ENCODE assay signal across 36 cellular contexts in the genomic region with DNA sequence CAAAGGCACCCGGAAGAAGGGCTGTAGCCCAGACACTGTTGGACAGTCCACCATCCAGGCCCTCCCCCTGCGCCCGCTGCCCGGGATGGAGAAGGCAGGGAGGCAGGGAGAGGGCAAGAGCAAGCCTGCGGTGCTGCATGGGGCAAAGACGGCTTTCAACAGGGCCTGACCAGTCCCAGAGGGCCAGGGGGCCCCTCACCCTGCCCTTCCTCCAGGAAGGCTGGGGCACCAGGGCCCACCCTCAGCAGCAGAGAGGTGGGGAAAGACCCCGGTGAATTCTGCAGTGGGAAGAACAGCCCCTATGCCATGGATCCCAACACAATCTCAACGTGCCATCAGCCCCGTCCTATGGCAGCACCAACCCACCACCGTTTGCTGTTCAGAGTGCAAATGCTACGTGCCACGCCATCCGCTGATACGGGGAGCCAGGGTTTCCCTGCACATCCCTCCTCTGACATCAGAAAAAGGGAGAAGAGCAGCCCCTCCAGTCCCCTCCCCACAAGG. TPM values are rescaled to one million over a fixed set of nuclear protein-coding genes. Genes with fewer than 3 reads are reported as not detected.
"Had no signal": no experiment of that assay in that cellular context is flagged by ENCODE, and none has a peak within 500 bp of the region (broad histone marks: within the 10 kb centered on the region; RNA-seq: fewer than 3 reads in every experiment).

No MANE protein-coding gene starts in this region.

- H3K4me2 ChIP-seq: smooth muscle cell had no signal

- H3K9me3 Mint-ChIP-seq: naive thymus-derived CD8-positive, alpha-beta T cell; nephron progenitor cell; stimulated activated naive CD8-positive, alpha-beta T cell treated with anti-CD3 and anti-CD28 coated beads, Interleukin-15, amount 100 ng/mL, for 72 hours had no signal

- ATAC-seq: left colon; lower lobe of right lung; naive thymus-derived CD8-positive, alpha-beta T cell; sciatic nerve; stimulated activated naive CD8-positive, alpha-beta T cell treated with anti-CD3 and anti-CD28 coated beads, Interleukin-15, amount 100 ng/mL, for 72 hours had no signal

- H3K27me3 ChIP-seq: esophagus squamous epithelium, heart right ventricle, pancreas, tibial artery, upper lobe of left lung had no signal

- FAIRE-seq: colon, endothelial cell of umbilical vein, islet of Langerhans, pancreas, urothelium cell line had no signal

- DNase-seq: cerebellar nuclear complex; effector CD8-positive, alpha-beta T cell; esophagus squamous epithelium; foreskin melanocyte; glutamatergic neuron; heart right ventricle; hippocampal formation; kidney glomerular epithelial cell; left colon; lower lobe of right lung; naive thymus-derived CD8-positive, alpha-beta T cell; nephron progenitor cell; occipital lobe; retina; stimulated activated CD4-positive, alpha-beta T cell treated with anti-CD3 and anti-CD28 coated beads, Interleukin-12 subunit alpha, Interleukin-12 subunit beta, amount 100 ng/mL, for 4 hours; stimulated activated CD4-positive, alpha-beta T cell treated with anti-CD3 and anti-CD28 coated beads, Interleukin-1b, Interleukin-23, amount 100 ng/mL, for 48 hours; stimulated activated CD4-positive, alpha-beta T cell treated with anti-CD3 and anti-CD28 coated beads, Interleukin-4, amount 100 ng/mL, for 1 hour; stimulated activated CD8-positive, alpha-beta memory T cell treated with anti-CD3 and anti-CD28 coated beads, Interleukin-4, amount 100 ng/mL, for 48 hours; stimulated activated naive CD4-positive, alpha-beta T cell; stimulated activated naive CD8-positive, alpha-beta T cell treated with anti-CD3 and anti-CD28 coated beads, Interleukin-15, amount 100 ng/mL, for 72 hours; tibial artery; upper lobe of left lung had no signal

- H3K27me3 Mint-ChIP-seq: naive thymus-derived CD8-positive, alpha-beta T cell; stimulated activated naive CD8-positive, alpha-beta T cell treated with anti-CD3 and anti-CD28 coated beads, Interleukin-15, amount 100 ng/mL, for 72 hours had no signal

- H3K4me1 Mint-ChIP-seq: stimulated activated naive CD8-positive, alpha-beta T cell treated with anti-CD3 and anti-CD28 coated beads, Interleukin-15, amount 100 ng/mL, for 72 hours had no signal

- H3K9me3 ChIP-seq: esophagus squamous epithelium, heart right ventricle, lower lobe of right lung, pancreas, tibial artery, upper lobe of left lung had no signal

- H3K4me3 Mint-ChIP-seq: naive thymus-derived CD8-positive, alpha-beta T cell; nephron progenitor cell; stimulated activated naive CD8-positive, alpha-beta T cell treated with anti-CD3 and anti-CD28 coated beads, Interleukin-15, amount 100 ng/mL, for 72 hours had no signal

- H3K27ac ChIP-seq: esophagus squamous epithelium, lower lobe of right lung, pancreas, upper lobe of left lung had no signal

- H3K4me3 ChIP-seq: esophagus squamous epithelium, heart right ventricle, lower lobe of right lung, pancreas, smooth muscle cell, tibial artery, upper lobe of left lung had no signal

RNA-seq across cellular contexts. Expression of gene BANF2, which starts 58.8 kb away (rescaled TPM):
- total RNA-seq: endothelial cell of umbilical vein; epithelial cell of proximal tubule; esophagus squamous epithelium; heart right ventricle; left colon; left ventricle myocardium superior; lower lobe of right lung; mesenteric fat pad; myocyte; naive thymus-derived CD8-positive, alpha-beta T cell; occipital lobe; posterior vena cava; pulmonary artery endothelial cell; sciatic nerve; smooth muscle cell; temporal lobe; upper lobe of left lung had no signal
- polyA plus RNA-seq: endothelial cell of umbilical vein; heart right ventricle; naive thymus-derived CD8-positive, alpha-beta T cell; smooth muscle cell had no signal
